In genomic region chr18:9597609-9598008, GRCh38 we compare ENCODE assay signal across 31 cellular contexts.
"Had no signal": no experiment of that assay in that cellular context is flagged by ENCODE, and none has a peak within 500 bp of the region (broad histone marks: within the 10 kb centered on the region; RNA-seq: fewer than 3 reads in every experiment).

No MANE protein-coding gene starts in this region.

- FAIRE-seq: bronchial epithelial cell, frontal cortex had no signal

- DNase-seq: activated CD4-positive, alpha-beta T cell treated with anti-CD3 and anti-CD28 coated beads for 36 hours; activated CD4-positive, alpha-beta T cell treated with anti-CD3 and anti-CD28 coated beads, Interleukin-2, amount 50 U/mL, for 1 hour; activated CD4-positive, alpha-beta T cell treated with anti-CD3 and anti-CD28 coated beads, Interleukin-2, amount 50 U/mL, for 48 hours; activated CD4-positive, CD25-positive, alpha-beta regulatory T cell; activated CD4-positive, CD25-positive, alpha-beta regulatory T cell treated with anti-CD3 and anti-CD28 coated beads, Interleukin-2, amount 50 U/mL, for 72 hours; activated CD8-positive, alpha-beta memory T cell treated with anti-CD3 and anti-CD28 coated beads for 24 hours; activated CD8-positive, alpha-beta T cell treated with anti-CD3 and anti-CD28 coated beads for 36 hours; activated effector memory CD4-positive, alpha-beta T cell treated with Interleukin-2 at 50 U/mL for 16 hours; activated naive CD4-positive, alpha-beta T cell treated with anti-CD3 and anti-CD28 coated beads for 36 hours; activated naive CD8-positive, alpha-beta T cell treated with anti-CD3 and anti-CD28 coated beads for 36 hours; activated naive CD8-positive, alpha-beta T cell treated with anti-CD3 and anti-CD28 coated beads, Interleukin-2, amount 50 U/mL, for 24 hours; activated T-cell treated with anti-CD3 and anti-CD28 coated beads, Interleukin-2, amount 50 U/mL, for 4 hours; adrenal gland; amygdala; aorta; dorsolateral prefrontal cortex; effector memory CD4-positive, alpha-beta T cell; endodermal cell; erythroblast; head of caudate nucleus; hippocampal formation; T-helper 2 cell had no signal

- H3K27ac ChIP-seq: adrenal gland, coronary artery, dorsolateral prefrontal cortex, esophagus muscularis mucosa had no signal

- H3K27me3 Mint-ChIP-seq: activated CD4-positive, alpha-beta T cell treated with anti-CD3 and anti-CD28 coated beads for 36 hours; activated CD8-positive, alpha-beta T cell treated with anti-CD3 and anti-CD28 coated beads for 36 hours; activated naive CD4-positive, alpha-beta T cell treated with anti-CD3 and anti-CD28 coated beads, Interleukin-2, amount 50 U/mL, for 24 hours; activated naive CD8-positive, alpha-beta T cell treated with anti-CD3 and anti-CD28 coated beads for 36 hours; activated naive CD8-positive, alpha-beta T cell treated with anti-CD3 and anti-CD28 coated beads, Interleukin-2, amount 50 U/mL, for 24 hours; activated T-helper 17 cell treated with anti-CD3 and anti-CD28 coated beads, Interleukin-2, amount 50 U/mL, for 72 hours; central memory CD8-positive, alpha-beta T cell; dendritic cell treated with granulocyte-macrophage colony-stimulating factor and Interleukin-4, amounts not matched to agents 40 ng/mL and 50 ng/mL, for 4 days had no signal

- H3K27ac Mint-ChIP-seq: activated CD4-positive, alpha-beta T cell treated with anti-CD3 and anti-CD28 coated beads for 36 hours; activated CD8-positive, alpha-beta T cell treated with anti-CD3 and anti-CD28 coated beads for 36 hours; activated naive CD4-positive, alpha-beta T cell treated with anti-CD3 and anti-CD28 coated beads, Interleukin-2, amount 50 U/mL, for 24 hours; activated naive CD8-positive, alpha-beta T cell treated with anti-CD3 and anti-CD28 coated beads for 36 hours; activated naive CD8-positive, alpha-beta T cell treated with anti-CD3 and anti-CD28 coated beads, Interleukin-2, amount 50 U/mL, for 24 hours had no signal

- H3K4me3 ChIP-seq: adrenal gland, coronary artery, dorsolateral prefrontal cortex, esophagus muscularis mucosa had no signal

- H3K27me3 ChIP-seq: adrenal gland, dorsolateral prefrontal cortex, esophagus muscularis mucosa had no signal

- H3K4me3 Mint-ChIP-seq: activated CD4-positive, alpha-beta T cell treated with anti-CD3 and anti-CD28 coated beads for 36 hours; activated CD8-positive, alpha-beta T cell treated with anti-CD3 and anti-CD28 coated beads for 36 hours; activated naive CD4-positive, alpha-beta T cell treated with anti-CD3 and anti-CD28 coated beads for 36 hours; activated naive CD4-positive, alpha-beta T cell treated with anti-CD3 and anti-CD28 coated beads, Interleukin-2, amount 50 U/mL, for 24 hours; activated naive CD8-positive, alpha-beta T cell treated with anti-CD3 and anti-CD28 coated beads for 36 hours; activated naive CD8-positive, alpha-beta T cell treated with anti-CD3 and anti-CD28 coated beads, Interleukin-2, amount 50 U/mL, for 24 hours; activated T-cell treated with anti-CD3 and anti-CD28 coated beads, Interleukin-2, amount 50 U/mL, for 4 hours; brain; central memory CD8-positive, alpha-beta T cell; dendritic cell treated with granulocyte-macrophage colony-stimulating factor and Interleukin-4, amounts not matched to agents 40 ng/mL and 50 ng/mL, for 4 days; endodermal cell had no signal

- ATAC-seq: activated CD4-positive, alpha-beta T cell treated with anti-CD3 and anti-CD28 coated beads for 36 hours; activated CD8-positive, alpha-beta T cell treated with anti-CD3 and anti-CD28 coated beads for 36 hours; activated naive CD8-positive, alpha-beta T cell treated with anti-CD3 and anti-CD28 coated beads, Interleukin-2, amount 50 U/mL, for 24 hours; activated T-cell treated with anti-CD3 and anti-CD28 coated beads, Interleukin-2, amount 50 U/mL, for 4 hours; activated T-helper 17 cell treated with anti-CD3 and anti-CD28 coated beads, Interleukin-2, amount 50 U/mL, for 72 hours had no signal
